Comparison of ENCODE assay signal across 27 cellular contexts in genomic region chr1:79042539-79042938, GRCh38. TPM values are rescaled to one million over a fixed set of nuclear protein-coding genes. Genes with fewer than 3 reads are reported as not detected.
DNase-seq lines count a peak whose midpoint lies in the region; ATAC-seq and TF ChIP-seq lines count a peak whose summit lies in the region.
"Had no signal": no experiment of that assay in that cellular context is flagged by ENCODE, and none has a peak within 500 bp of the region (broad histone marks: within the 10 kb centered on the region; RNA-seq: fewer than 3 reads in every experiment).

No MANE protein-coding gene starts in this region.

- H3K36me3 Mint-ChIP-seq in HFFc6 (ENCODE audit: low read depth) (peaks cover 12% of the 10 kb centered on the region), glutamatergic neuron (ENCODE audit: unreplicated experiment) (peaks cover 5% of the 10 kb centered on the region)
- H3K36me3 Mint-ChIP-seq: activated CD8-positive, alpha-beta memory T cell treated with anti-CD3 and anti-CD28 coated beads, Interleukin-2, amount 10 ng/mL, durations not matched to agents 7 days and 5 days; stimulated activated memory B cell treated with anti-CD40 and anti-IgM and Interleukin-4, amounts not matched to agents 10 μg/mL and 1 μg/mL and 100 μg/mL, for 72 hours had no signal

- peak overlapping the region in 4 of 11 experiments; percentile 2 to 65 (median 40); a peak in 5 of 22 replicates for H3K4me2 ChIP-seq in BLaER1 treated with 17β-estradiol and CSF1 and Interleukin-3, amounts not matched to agents 10 nM and 100 nM
- H3K4me2 ChIP-seq: BLaER1 had no signal

- no peaks in the 10 kb centered on the region for H3K36me3 ChIP-seq in BLaER1 treated with 17β-estradiol and CSF1 and Interleukin-3, amounts not matched to agents 10 nM and 100 nM
- no peaks in the 10 kb centered on the region for H3K36me3 ChIP-seq in SK-N-MC (ENCODE audit: insufficient read depth, low read length)
- H3K36me3 ChIP-seq: BLaER1, esophagus squamous epithelium, lower lobe of right lung, SJCRH30, transverse colon had no signal

- H3K4me1 Mint-ChIP-seq in HFFc6 (ENCODE audit: low read depth) (peaks cover 38% of the 10 kb centered on the region), glutamatergic neuron (ENCODE audit: low read depth, unreplicated experiment) (no peaks in the 10 kb centered on the region)
- H3K4me1 Mint-ChIP-seq: central memory CD8-positive, alpha-beta T cell; nephron; stimulated activated memory B cell treated with anti-CD40 and anti-IgM and Interleukin-4, amounts not matched to agents 10 μg/mL and 1 μg/mL and 100 μg/mL, for 72 hours had no signal

- H3K27ac ChIP-seq in BLaER1 treated with 17β-estradiol and CSF1 and Interleukin-3, amounts not matched to agents 10 nM and 100 nM = peak overlapping the region in 6 of 11 experiments; percentile 4 to 63 (median 48); a peak in 10 of 22 replicates
- H3K27ac ChIP-seq in SK-N-MC = peak overlapping the region; percentile 81
- H3K27ac ChIP-seq: BLaER1, esophagus squamous epithelium, lower lobe of right lung, SJCRH30, transverse colon had no signal

- DNase-seq in HFFc6 = no peak
- DNase-seq in SK-N-MC (ENCODE audit: low read depth, low spot score) = no peak
- peak; percentile 2 to 18 for DNase-seq in lung microvascular endothelial cell (ENCODE audit: low read depth in 2 of 2)
- DNase-seq in glutamatergic neuron = no peak
- no peak for DNase-seq in inferior parietal cortex (ENCODE audit: extremely low spot score)
- DNase-seq: activated CD4-positive, CD25-positive, alpha-beta regulatory T cell; activated CD8-positive, alpha-beta memory T cell treated with anti-CD3 and anti-CD28 coated beads, Interleukin-2, amount 10 ng/mL, durations not matched to agents 7 days and 5 days; activated naive CD8-positive, alpha-beta T cell treated with anti-CD3 and anti-CD28 coated beads, Interleukin-2, amount 50 U/mL, for 24 hours; activated T-cell treated with anti-CD3 and anti-CD28 coated beads, Interleukin-2, amount 50 U/mL, for 72 hours; esophagus squamous epithelium; foreskin melanocyte; lower lobe of right lung; NCI-H1694; NCI-H510A treated with DMSO at 0.1 percent for 48 hours; RPMI8226; SJCRH30; stimulated activated CD4-positive, alpha-beta T cell treated with anti-CD3 and anti-CD28 coated beads, Interleukin-15, amount 100 ng/mL, for 24 hours; transverse colon had no signal

- no peaks in the 10 kb centered on the region for H3K27me3 Mint-ChIP-seq in HFFc6 (ENCODE audit: insufficient read depth)
- H3K27me3 Mint-ChIP-seq in glutamatergic neuron (ENCODE audit: unreplicated experiment) = no peaks in the 10 kb centered on the region
- H3K27me3 Mint-ChIP-seq: activated naive CD8-positive, alpha-beta T cell treated with anti-CD3 and anti-CD28 coated beads, Interleukin-2, amount 50 U/mL, for 24 hours; central memory CD8-positive, alpha-beta T cell; IgD-negative memory B cell; stimulated activated memory B cell treated with anti-CD40 and anti-IgM and Interleukin-4, amounts not matched to agents 10 μg/mL and 1 μg/mL and 100 μg/mL, for 72 hours had no signal

- peaks cover 7% of the 10 kb centered on the region for H3K9me3 Mint-ChIP-seq in HFFc6
- peaks cover 5% of the 10 kb centered on the region for H3K9me3 Mint-ChIP-seq in glutamatergic neuron (ENCODE audit: unreplicated experiment)

- no peak overlapping the region for H3K4me3 ChIP-seq in BLaER1 treated with 17β-estradiol and CSF1 and Interleukin-3, amounts not matched to agents 10 nM and 100 nM
- no peak overlapping the region for H3K4me3 ChIP-seq in SK-N-MC
- H3K4me3 ChIP-seq: BLaER1, esophagus squamous epithelium, GM12878, lower lobe of right lung, SJCRH30, transverse colon had no signal

- H3K27ac Mint-ChIP-seq in HFFc6 = peak overlapping the region; percentile 52
- H3K27ac Mint-ChIP-seq in glutamatergic neuron (ENCODE audit: unreplicated experiment) = no peak overlapping the region
- H3K27ac Mint-ChIP-seq: activated CD8-positive, alpha-beta memory T cell treated with anti-CD3 and anti-CD28 coated beads, Interleukin-2, amount 10 ng/mL, durations not matched to agents 7 days and 5 days; activated naive CD8-positive, alpha-beta T cell treated with anti-CD3 and anti-CD28 coated beads, Interleukin-2, amount 50 U/mL, for 24 hours; activated T-cell treated with anti-CD3 and anti-CD28 coated beads, Interleukin-2, amount 50 U/mL, for 72 hours; IgD-negative memory B cell; nephron; stimulated activated memory B cell treated with anti-CD40 and anti-IgM and Interleukin-4, amounts not matched to agents 10 μg/mL and 1 μg/mL and 100 μg/mL, for 72 hours had no signal

- no peaks in the 10 kb centered on the region for H3K27me3 ChIP-seq in BLaER1 treated with 17β-estradiol and CSF1 and Interleukin-3, amounts not matched to agents 10 nM and 100 nM
- H3K27me3 ChIP-seq: BLaER1, esophagus squamous epithelium, SJCRH30, transverse colon had no signal

- ATAC-seq in GM21367 (IDR thresholded peaks at IDR 0.05; ENCODE audit: unreplicated experiment) = no peak
- no peak for ATAC-seq in HG02840 (IDR thresholded peaks at IDR 0.05; ENCODE audit: low FRiP score, unreplicated experiment)
- ATAC-seq: activated CD8-positive, alpha-beta memory T cell treated with anti-CD3 and anti-CD28 coated beads, Interleukin-2, amount 10 ng/mL, durations not matched to agents 7 days and 5 days; activated naive CD8-positive, alpha-beta T cell treated with anti-CD3 and anti-CD28 coated beads, Interleukin-2, amount 50 U/mL, for 24 hours; activated T-cell treated with anti-CD3 and anti-CD28 coated beads, Interleukin-2, amount 50 U/mL, for 72 hours; lower lobe of right lung; stimulated activated memory B cell treated with anti-CD40 and anti-IgM and Interleukin-4, amounts not matched to agents 10 μg/mL and 1 μg/mL and 100 μg/mL, for 72 hours had no signal

- H3K4me3 Mint-ChIP-seq in HFFc6 = peak overlapping the region; percentile 16; the same call in 1 of the 2 replicates
- H3K4me3 Mint-ChIP-seq in glutamatergic neuron (ENCODE audit: unreplicated experiment) = no peak overlapping the region
- H3K4me3 Mint-ChIP-seq: activated CD8-positive, alpha-beta memory T cell treated with anti-CD3 and anti-CD28 coated beads, Interleukin-2, amount 10 ng/mL, durations not matched to agents 7 days and 5 days; activated naive CD8-positive, alpha-beta T cell treated with anti-CD3 and anti-CD28 coated beads, Interleukin-2, amount 50 U/mL, for 24 hours; activated T-cell treated with anti-CD3 and anti-CD28 coated beads, Interleukin-2, amount 50 U/mL, for 72 hours; central memory CD8-positive, alpha-beta T cell; IgD-negative memory B cell; nephron; stimulated activated memory B cell treated with anti-CD40 and anti-IgM and Interleukin-4, amounts not matched to agents 10 μg/mL and 1 μg/mL and 100 μg/mL, for 72 hours had no signal

- H3K4me1 ChIP-seq in BLaER1 treated with 17β-estradiol and CSF1 and Interleukin-3, amounts not matched to agents 10 nM and 100 nM = peaks cover 0 to 36% (median 0%) of the 10 kb centered on the region in 10 experiments; a peak in 8 of 20 replicates
- H3K4me1 ChIP-seq: BLaER1, esophagus squamous epithelium, lower lobe of right lung, transverse colon had no signal

- TF ChIP-seq CTCF in HFFc6 (IDR thresholded peaks at IDR 0.05) (no peak), glutamatergic neuron (IDR thresholded peaks at IDR 0.05; ENCODE audit: partially characterized antibody, unreplicated experiment) (no peak)

- H3K9me3 ChIP-seq in BLaER1 treated with 17β-estradiol and CSF1 and Interleukin-3, amounts not matched to agents 10 nM and 100 nM (replicated peaks in 1 of 11) = peaks cover 11 to 23% (median 19%) of the 10 kb centered on the region in 11 experiments
- H3K9me3 ChIP-seq in SK-N-MC (ENCODE audit: low read depth, low read length) = no peaks in the 10 kb centered on the region
- H3K9me3 ChIP-seq: lower lobe of right lung, SJCRH30, transverse colon had no signal

- 0 out of 22 replicates have a peak overlapping the region, but pooled peaks of 1 of the 11 experiments have one; percentile 4 for H3K9ac ChIP-seq in BLaER1 treated with 17β-estradiol and CSF1 and Interleukin-3, amounts not matched to agents 10 nM and 100 nM
- H3K9ac ChIP-seq in SK-N-MC (ENCODE audit: insufficient read length) = no peak overlapping the region
- H3K9ac ChIP-seq: BLaER1 had no signal

- no peaks in the 10 kb centered on the region for H4K20me1 ChIP-seq in BLaER1 treated with 17β-estradiol and CSF1 and Interleukin-3, amounts not matched to agents 10 nM and 100 nM
- H4K20me1 ChIP-seq: BLaER1 had no signal

RNA-seq across cellular contexts. Expression of gene ADGRL4, which starts 36.0 kb away (rescaled TPM):
- 10 to 100 TPM; 11.8 to 24.7 (median 16.1) TPM for total RNA-seq in HFFc6 (2021; fragmentation: NEBNext Ultra II Directional; extraction: Animal tissue kit (Norgen Biotek cat#: 25700))
- total RNA-seq in lung microvascular endothelial cell (77.8 and 109 TPM in 2 replicates), glutamatergic neuron (ENCODE audit: unreplicated experiment) (not detected)
- total RNA-seq: activated CD8-positive, alpha-beta memory T cell treated with anti-CD3 and anti-CD28 coated beads, Interleukin-2, amount 10 ng/mL, durations not matched to agents 7 days and 5 days; activated T-cell treated with anti-CD3 and anti-CD28 coated beads, Interleukin-2, amount 50 U/mL, for 72 hours; GM12878; SJCRH30 had no signal

Comparison
In these comparisons a context has a peak if more than half of its experiments do, and no peak if none do; other contexts are left out.
1. DNase-seq: peak in lung microvascular endothelial cell (2 of 2); none in HFFc6 (single experiment), SK-N-MC (single experiment), glutamatergic neuron (single experiment) and inferior parietal cortex (single experiment).
2. RNA of gene ADGRL4, which starts 36.0 kb away (total RNA-seq): 77.8 to 109 TPM in lung microvascular endothelial cell and 11.8 to 24.7 TPM in HFFc6; not detected in glutamatergic neuron (single experiment); every median in the first group is over 10 times any median in the second.